Comparison of ENCODE assay signal across 19 cellular contexts in the genomic region with DNA sequence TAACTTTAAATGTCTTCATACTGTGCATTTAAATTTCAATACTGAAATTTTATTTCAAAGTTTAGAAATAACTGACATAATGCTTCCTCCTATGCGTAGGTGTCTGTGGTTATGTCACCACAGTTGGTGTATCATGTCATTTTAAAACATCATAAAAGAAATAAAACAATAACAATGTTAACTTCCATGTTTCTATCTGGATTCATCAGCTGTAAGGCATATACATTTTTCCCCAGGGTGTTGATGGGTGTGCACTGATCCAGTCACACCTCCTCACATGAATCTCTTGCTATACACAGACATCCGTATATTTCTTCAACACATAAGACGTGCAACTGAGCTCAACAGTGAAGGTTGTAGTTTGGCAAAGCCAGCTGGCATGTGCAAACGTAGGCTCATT. TPM values are rescaled to one million over a fixed set of nuclear protein-coding genes. Genes with fewer than 3 reads are reported as not detected.
A peak's percentile ranks its signal among the peaks of the same experiment; 100 is the strongest.
DNase-seq lines count a peak whose midpoint lies in the region; ATAC-seq and TF ChIP-seq lines count a peak whose summit lies in the region.
"Had no signal": no experiment of that assay in that cellular context is flagged by ENCODE, and none has a peak within 500 bp of the region (broad histone marks: within the 10 kb centered on the region; RNA-seq: fewer than 3 reads in every experiment).

No MANE protein-coding gene starts in this region.

- H3K27ac ChIP-seq in esophagus squamous epithelium, result no peak overlapping the region
- H3K27ac ChIP-seq: VCaP had no signal

- 0 out of 2 replicates have a peak, but pooled peaks cover 2% of the 10 kb centered on the region for H3F3A ChIP-seq in Loucy (ENCODE audit: low read depth)

- WGBS in esophagus squamous epithelium, 2 donors, result 44 to 51% methylated on average over 4 of the region's 4 CpGs

- H3K27ac Mint-ChIP-seq in activated CD4-positive, alpha-beta T cell treated with anti-CD3 and anti-CD28 coated beads, Interleukin-2, amount 10 ng/mL, durations not matched to agents 24 days and 14 days, result peak overlapping the region; percentile 87
- H3K27ac Mint-ChIP-seq in activated naive CD8-positive, alpha-beta T cell, result peak overlapping the region; percentile 56
- H3K27ac Mint-ChIP-seq in natural killer cell, result peak overlapping the region; percentile 85 to 98
- H3K27ac Mint-ChIP-seq: stimulated activated memory B cell treated with anti-CD40 and anti-IgM and Interleukin-4, amounts not matched to agents 10 μg/mL and 1 μg/mL and 100 μg/mL, for 72 hours had no signal

- DNase-seq in activated CD4-positive, alpha-beta T cell treated with anti-CD3 and anti-CD28 coated beads, Interleukin-2, amount 10 ng/mL, durations not matched to agents 24 days and 14 days, result peak; percentile 78
- DNase-seq in activated CD4-positive, alpha-beta T cell treated with anti-CD3 and anti-CD28 coated beads for 4 hours, result no peak
- no peak for DNase-seq in natural killer cell
- DNase-seq in esophagus squamous epithelium (lab: John Stamatoyannopoulos, UW), result no peak
- no peak for DNase-seq in germinal center (ENCODE audit: low spot score)
- DNase-seq: amniotic stem cell; hippocampal formation; MV-4-11; NCI-H2029 treated with DMSO at 0.1 percent for 48 hours; NCI-H510A; stimulated activated CD4-positive, alpha-beta T cell treated with anti-CD3 and anti-CD28 coated beads, Interleukin-12 subunit alpha, Interleukin-12 subunit beta, amount 100 ng/mL, for 4 hours had no signal

- TF ChIP-seq POLR2A in esophagus squamous epithelium (IDR thresholded peaks at IDR 0.05), result no peak

- H3K4me1 Mint-ChIP-seq in activated CD4-positive, alpha-beta T cell treated with anti-CD3 and anti-CD28 coated beads, Interleukin-2, amount 10 ng/mL, durations not matched to agents 24 days and 14 days, result peaks cover 49% of the 10 kb centered on the region
- H3K4me1 Mint-ChIP-seq in activated naive CD8-positive, alpha-beta T cell (ENCODE audit: low read depth), result peaks cover 63% of the 10 kb centered on the region
- peaks cover 40 to 41% of the 10 kb centered on the region in 2 donors for H3K4me1 Mint-ChIP-seq in natural killer cell

- H3K4me2 ChIP-seq in Loucy (ENCODE audit: low read depth, low read length, poor library complexity, severe bottlenecking), result peak overlapping the region; percentile 83

- H3K9ac ChIP-seq in Loucy (ENCODE audit: low read depth, low read length, poor library complexity, severe bottlenecking), result no peak overlapping the region

- peaks cover 51% of the 10 kb centered on the region for H3K4me1 ChIP-seq in Loucy (ENCODE audit: insufficient read depth, low read length, poor library complexity, severe bottlenecking)
- no peaks in the 10 kb centered on the region for H3K4me1 ChIP-seq in esophagus squamous epithelium

- H3K4me3 ChIP-seq in Loucy (ENCODE audit: low read length, poor library complexity, severe bottlenecking) (peak overlapping the region; percentile 25), esophagus squamous epithelium (no peak overlapping the region)

- H3K9me3 ChIP-seq in Loucy (ENCODE audit: insufficient read depth, low read depth, low read length), result no peaks in the 10 kb centered on the region
- no peaks in the 10 kb centered on the region for H3K9me3 ChIP-seq in esophagus squamous epithelium

- H3K9me2 ChIP-seq in Loucy (replicated peaks; ENCODE audit: low read depth, low read length), result no peaks in the 10 kb centered on the region

- peaks cover 39% of the 10 kb centered on the region for H3K36me3 Mint-ChIP-seq in activated CD4-positive, alpha-beta T cell treated with anti-CD3 and anti-CD28 coated beads, Interleukin-2, amount 10 ng/mL, durations not matched to agents 24 days and 14 days (ENCODE audit: low read depth)
- H3K36me3 Mint-ChIP-seq in activated naive CD8-positive, alpha-beta T cell, result peaks cover 4% of the 10 kb centered on the region
- H3K36me3 Mint-ChIP-seq in natural killer cell, result no peaks in the 10 kb centered on the region
- H3K36me3 Mint-ChIP-seq: stimulated activated memory B cell treated with anti-CD40 and anti-IgM and Interleukin-4, amounts not matched to agents 10 μg/mL and 1 μg/mL and 100 μg/mL, for 72 hours had no signal

- H3K36me3 ChIP-seq in Loucy (ENCODE audit: insufficient read depth, low read length) (no peaks in the 10 kb centered on the region), esophagus squamous epithelium (no peaks in the 10 kb centered on the region)

- H3K27me3 ChIP-seq in Loucy (ENCODE audit: insufficient read depth, low read length, poor library complexity, severe bottlenecking) (peaks cover 2% of the 10 kb centered on the region), esophagus squamous epithelium (peaks cover 0 to 86% (median 7%) of the 10 kb centered on the region in 4 donors)

- no peak overlapping the region for H2AFZ ChIP-seq in Loucy (ENCODE audit: low read length)

- peak overlapping the region; percentile 75 for H3K4me3 Mint-ChIP-seq in activated CD4-positive, alpha-beta T cell treated with anti-CD3 and anti-CD28 coated beads, Interleukin-2, amount 10 ng/mL, durations not matched to agents 24 days and 14 days
- peak overlapping the region; percentile 99 for H3K4me3 Mint-ChIP-seq in activated naive CD8-positive, alpha-beta T cell
- H3K4me3 Mint-ChIP-seq in natural killer cell, result peak overlapping the region; percentile 74
- H3K4me3 Mint-ChIP-seq: stimulated activated memory B cell treated with anti-CD40 and anti-IgM and Interleukin-4, amounts not matched to agents 10 μg/mL and 1 μg/mL and 100 μg/mL, for 72 hours had no signal

- H3K9me3 Mint-ChIP-seq in activated CD4-positive, alpha-beta T cell treated with anti-CD3 and anti-CD28 coated beads, Interleukin-2, amount 10 ng/mL, durations not matched to agents 24 days and 14 days, result no peaks in the 10 kb centered on the region
- no peaks in the 10 kb centered on the region for H3K9me3 Mint-ChIP-seq in activated naive CD8-positive, alpha-beta T cell (ENCODE audit: low read depth)
- no peaks in the 10 kb centered on the region for H3K9me3 Mint-ChIP-seq in natural killer cell
- H3K9me3 Mint-ChIP-seq: stimulated activated memory B cell treated with anti-CD40 and anti-IgM and Interleukin-4, amounts not matched to agents 10 μg/mL and 1 μg/mL and 100 μg/mL, for 72 hours had no signal

- intact Hi-C loops in activated CD4-positive, alpha-beta T cell treated with anti-CD3 and anti-CD28 coated beads, Interleukin-2, amount 10 ng/mL, durations not matched to agents 24 days and 14 days (cut with micrococcal nuclease), result loop anchor here (1.0 kb wide), 1 partner anchor 21 kb away; no protein-coding TSS in a partner anchor
- intact Hi-C loops in natural killer cell (cut with micrococcal nuclease), result no loop called here
- intact Hi-C loops in esophagus squamous epithelium (cut with DNase I), result no loop called here

- peaks cover 7% of the 10 kb centered on the region; the same call in 1 of the 2 replicates for H3K79me2 ChIP-seq in Loucy (ENCODE audit: insufficient read depth, low read length)

- TF ChIP-seq CTCF in Loucy (conservative IDR thresholded peaks at IDR 0.05; ENCODE audit: low read length) (no peak), natural killer cell (IDR thresholded peaks at IDR 0.05) (no peak), esophagus squamous epithelium (IDR thresholded peaks at IDR 0.05) (no peak)

- no peaks in the 10 kb centered on the region for H4K20me1 ChIP-seq in Loucy (ENCODE audit: insufficient read depth, low read length, poor library complexity, severe bottlenecking)

- no peaks in the 10 kb centered on the region for H3K27me3 Mint-ChIP-seq in activated CD4-positive, alpha-beta T cell treated with anti-CD3 and anti-CD28 coated beads, Interleukin-2, amount 10 ng/mL, durations not matched to agents 24 days and 14 days
- no peaks in the 10 kb centered on the region for H3K27me3 Mint-ChIP-seq in activated naive CD8-positive, alpha-beta T cell
- H3K27me3 Mint-ChIP-seq in natural killer cell (ENCODE audit: low read depth in 2 of 2), result no peaks in the 10 kb centered on the region
- H3K27me3 Mint-ChIP-seq: stimulated activated memory B cell treated with anti-CD40 and anti-IgM and Interleukin-4, amounts not matched to agents 10 μg/mL and 1 μg/mL and 100 μg/mL, for 72 hours had no signal

- ATAC-seq in natural killer cell (peak; percentile 42 to 61 (median 46)), GM18520 (IDR thresholded peaks at IDR 0.05; ENCODE audit: unreplicated experiment) (no peak)
- ATAC-seq: Right ventricle myocardium inferior; stimulated activated memory B cell treated with anti-CD40 and anti-IgM and Interleukin-4, amounts not matched to agents 10 μg/mL and 1 μg/mL and 100 μg/mL, for 72 hours had no signal

RNA-seq across cellular contexts. Expression of gene KCNA3, which starts 6.2 kb away (rescaled TPM):
- total RNA-seq in activated CD4-positive, alpha-beta T cell treated with anti-CD3 and anti-CD28 coated beads, Interleukin-2, amount 10 ng/mL, durations not matched to agents 24 days and 14 days, result 26.9 and 29.5 TPM in 2 replicates
- total RNA-seq in natural killer cell (10 to 100 TPM; 19.7 to 36.2 (median 30.3) TPM), esophagus squamous epithelium (1 to 10 TPM in 3 of 4 donors, under 1 TPM in 1; 0.34 to 3.2 (median 1.2) TPM)
- total RNA-seq: chondrocyte, renal cortical epithelial cell had no signal
